14 cellular contexts compared by ENCODE assay signal in the genomic region with DNA sequence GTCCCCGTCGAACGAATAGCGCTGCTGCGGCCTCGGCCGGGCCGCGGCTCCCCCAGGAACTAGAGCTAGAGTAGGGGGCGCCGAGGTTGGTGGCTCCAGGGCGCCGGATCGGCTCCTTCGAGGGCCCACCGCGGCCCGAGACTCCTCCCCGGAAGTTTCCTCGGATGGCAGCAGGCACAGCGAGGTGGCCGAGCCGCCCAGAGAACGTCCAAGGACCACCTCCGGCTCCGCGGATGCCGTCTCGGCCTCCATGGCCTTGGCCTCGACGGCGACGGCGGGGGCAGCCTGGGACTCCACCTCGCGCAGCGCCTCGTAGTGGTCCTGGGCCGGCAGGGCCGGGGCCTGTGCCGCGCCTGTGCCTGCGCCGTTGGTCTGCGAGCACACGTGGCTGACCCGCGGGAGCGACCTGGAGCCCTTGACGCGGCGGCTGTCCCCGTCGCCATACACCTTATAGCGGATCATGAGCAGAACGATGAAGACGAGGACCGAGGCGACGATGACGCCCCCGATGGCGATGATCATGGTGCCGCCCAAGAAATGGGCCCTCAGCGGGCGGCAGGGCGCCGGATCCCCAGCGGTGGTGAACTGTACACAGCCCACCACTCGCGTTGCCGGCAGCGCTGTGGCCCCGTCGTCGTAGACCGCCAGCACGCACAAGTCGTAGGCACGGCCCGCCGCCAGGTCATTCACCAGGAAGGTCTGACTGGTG. TPM values are rescaled to one million over a fixed set of nuclear protein-coding genes. Genes with fewer than 3 reads are reported as not detected.
A peak's percentile ranks its signal among the peaks of the same experiment; 100 is the strongest.
DNase-seq lines count a peak whose midpoint lies in the region; ATAC-seq and TF ChIP-seq lines count a peak whose summit lies in the region.
"Had no signal": no experiment of that assay in that cellular context is flagged by ENCODE, and none has a peak within 500 bp of the region (broad histone marks: within the 10 kb centered on the region; RNA-seq: fewer than 3 reads in every experiment).

No MANE protein-coding gene starts in this region.

- WGBS in IMR-90 (ENCODE audit: extremely low coverage in 2 of 2, insufficient read length in 1 of 2), 2 experiments = 14% methylated on average over 60 of the region's 82 CpGs; no CpG with 5 or more reads in 1 of the 2 experiments
- WGBS in esophagus muscularis mucosa = 19% methylated on average over 5 of the region's 82 CpGs
- 59 to 60% methylated on average over 4 to 81 of the region's 82 CpGs for WGBS in testis, 2 donors

- no peak overlapping the region for H3K9ac ChIP-seq in IMR-90 (ENCODE audit: low read depth, low read length)
- no peak overlapping the region for H3K9ac ChIP-seq in Karpas-422 (ENCODE audit: low read length)

- no peaks in the 10 kb centered on the region; the same call in 1 of the 2 replicates for H4K20me1 ChIP-seq in IMR-90 (ENCODE audit: insufficient read depth, low read length)
- no peaks in the 10 kb centered on the region for H4K20me1 ChIP-seq in Karpas-422 (ENCODE audit: insufficient read depth, low read depth, low read length)

- H3K4me1 ChIP-seq in IMR-90 (ENCODE audit: control insufficient read depth, insufficient read depth, low read length) = no peaks in the 10 kb centered on the region; the same call in 1 of the 2 replicates
- H3K4me1 ChIP-seq in esophagus muscularis mucosa = peaks cover 8 to 20% (median 13%) of the 10 kb centered on the region in 4 donors
- H3K4me1 ChIP-seq in mucosa of descending colon (ENCODE audit: low read depth) = peaks cover 6% of the 10 kb centered on the region
- H3K4me1 ChIP-seq in testis = no peaks in the 10 kb centered on the region
- H3K4me1 ChIP-seq in Karpas-422 (ENCODE audit: low read length) = no peaks in the 10 kb centered on the region
- H3K4me1 ChIP-seq: gastrocnemius medialis had no signal

- no peak overlapping the region for H2AK5ac ChIP-seq in IMR-90 (ENCODE audit: low read depth, low read length)

- DNase-seq in IMR-90 (no peak), esophagus muscularis mucosa (ENCODE audit: extremely low spot score) (no peak), mucosa of descending colon (peak in 1 of 3 donors; percentile 56), testis (no peak), Karpas-422 (no peak)
- no peak for DNase-seq in stimulated activated naive CD4-positive, alpha-beta T cell (lab: John Stamatoyannopoulos, UW)
- no peak for DNase-seq in activated CD4-positive, alpha-beta T cell treated with anti-CD3 and anti-CD28 coated beads for 4 hours
- DNase-seq: CD8-positive, alpha-beta T cell; gastrocnemius medialis; midbrain; NCI-H2029 treated with DMSO at 0.1 percent for 48 hours had no signal

- no peak for TF ChIP-seq EP300 in esophagus muscularis mucosa (IDR thresholded peaks at IDR 0.05)

- no peak overlapping the region for H4K8ac ChIP-seq in IMR-90 (ENCODE audit: low read depth in 2 of 2, low read length in 2 of 2)

- no peak overlapping the region for H2BK15ac ChIP-seq in IMR-90 (ENCODE audit: low read depth, low read length)

- no peak overlapping the region for H3K23ac ChIP-seq in IMR-90 (ENCODE audit: low read depth, low read length)

- CTCF ChIA-PET in IMR-90 (lab: Yijun Ruan, JAX) = no interaction called here

- intact Hi-C loops in IMR-90 (cut with micrococcal nuclease) = no loop called here
- intact Hi-C loops in esophagus muscularis mucosa (cut with DNase I) = no loop called here
- intact Hi-C loops in mucosa of descending colon (cut with DNase I, micrococcal nuclease) = no loop called here
- intact Hi-C loops in testis (cut with DNase I; ENCODE audit: low total_unique reads) = no loop called here

- H4K5ac ChIP-seq in IMR-90 (ENCODE audit: low read depth, low read length) = no peak overlapping the region

- in situ Hi-C loops in IMR-90 (cut with MboI; ENCODE audit: low sequenced_read_pairs) = no loop called here

- no peak for ATAC-seq in IMR-90 (ENCODE audit: low read depth)
- ATAC-seq in mucosa of descending colon = peak; percentile 20
- ATAC-seq: CD8-positive, alpha-beta T cell; gastrocnemius medialis had no signal

- H2BK120ac ChIP-seq in IMR-90 (ENCODE audit: low read depth, low read length) = no peak overlapping the region

- no peak overlapping the region for H3K4ac ChIP-seq in IMR-90 (ENCODE audit: low read depth, low read length)

- TF ChIP-seq CTCF in IMR-90 (conservative IDR thresholded peaks at IDR 0.05; ENCODE audit: low read depth, low read length) (no peak), esophagus muscularis mucosa (IDR thresholded peaks at IDR 0.05) (no peak), mucosa of descending colon (IDR thresholded peaks at IDR 0.05) (no peak), testis (IDR thresholded peaks at IDR 0.05) (no peak)

- peak overlapping the region; percentile 65 for H2AK9ac ChIP-seq in IMR-90 (replicated peaks; ENCODE audit: low read depth, low read length, poor library complexity)

- POLR2A ChIA-PET in IMR-90 (lab: Charles Lee; ENCODE audit: unreplicated experiment) = no interaction called here

- no peaks in the 10 kb centered on the region for H3K36me3 ChIP-seq in IMR-90 (ENCODE audit: control insufficient read depth, insufficient read depth, low read length)
- H3K36me3 ChIP-seq in esophagus muscularis mucosa = peaks cover 0 to 9% (median 0%) of the 10 kb centered on the region in 4 donors
- no peaks in the 10 kb centered on the region for H3K36me3 ChIP-seq in mucosa of descending colon (ENCODE audit: low read depth)
- H3K36me3 ChIP-seq in testis (ENCODE audit: low read depth, missing control alignments) = no peaks in the 10 kb centered on the region
- no peaks in the 10 kb centered on the region for H3K36me3 ChIP-seq in Karpas-422 (ENCODE audit: insufficient read depth, low read length)
- H3K36me3 ChIP-seq: gastrocnemius medialis, thoracic aorta had no signal

- TF ChIP-seq POLR2A in IMR-90 (IDR thresholded peaks at IDR 0.05; ENCODE audit: low read depth, low read length) (no peak), esophagus muscularis mucosa (IDR thresholded peaks at IDR 0.05; ENCODE audit: low read depth) (no peak), testis (IDR thresholded peaks at IDR 0.05) (no peak)

- no peak overlapping the region for H3K18ac ChIP-seq in IMR-90 (ENCODE audit: low read depth, low read length)

- H3K79me2 ChIP-seq in Karpas-422 (ENCODE audit: low read length) = no peaks in the 10 kb centered on the region

- H3K27ac ChIP-seq in IMR-90 (ENCODE audit: insufficient read depth, low read length) = no peak overlapping the region
- no peak overlapping the region for H3K27ac ChIP-seq in esophagus muscularis mucosa (replicated peaks in 1 of 4)
- no peak overlapping the region for H3K27ac ChIP-seq in testis
- no peak overlapping the region for H3K27ac ChIP-seq in Karpas-422 (ENCODE audit: low read length)
- H3K27ac ChIP-seq: gastrocnemius medialis, SK-N-MC, thoracic aorta had no signal

- H3K4me2 ChIP-seq in IMR-90 (ENCODE audit: low read depth, low read length) (no peak overlapping the region), Karpas-422 (ENCODE audit: low read depth, low read length, poor library complexity, severe bottlenecking) (no peak overlapping the region)

- dilution Hi-C loops in IMR-90 (cut with HindIII; ENCODE audit: low sequenced_read_pairs, unreplicated experiment) = no loop called here

- H3K14ac ChIP-seq in IMR-90 (replicated peaks; ENCODE audit: low read depth, low read length) = no peak overlapping the region

- TF ChIP-seq RAD21 in IMR-90 (IDR thresholded peaks at IDR 0.05; ENCODE audit: low read length) = no peak

- no peak overlapping the region for H3K56ac ChIP-seq in IMR-90 (ENCODE audit: extremely low read depth, insufficient read depth, low read length)

- no peak overlapping the region for H3K4me3 ChIP-seq in IMR-90 (ENCODE audit: insufficient read depth, low read depth, low read length)
- H3K4me3 ChIP-seq in esophagus muscularis mucosa = peak overlapping the region; percentile 24 to 39 (median 29)
- H3K4me3 ChIP-seq in mucosa of descending colon = no peak overlapping the region
- H3K4me3 ChIP-seq in testis = peak overlapping the region; percentile 31 to 55
- H3K4me3 ChIP-seq in Karpas-422 (ENCODE audit: low read length) = no peak overlapping the region
- H3K4me3 ChIP-seq: SK-N-MC, thoracic aorta had no signal

- H2BK5ac ChIP-seq in IMR-90 (ENCODE audit: low read depth, low read length, poor library complexity, severe bottlenecking) = no peak overlapping the region

- H3K9me1 ChIP-seq in IMR-90 (ENCODE audit: insufficient read depth, low read length) = no peaks in the 10 kb centered on the region; the same call in 1 of the 2 replicates

- no TSS peak for BruUV-seq in IMR-90 (replicated peaks; lab: Mats Ljungman, UMichigan)

- no peaks in the 10 kb centered on the region for H3K79me1 ChIP-seq in IMR-90 (ENCODE audit: low read depth in 1 of 2, low read length in 2 of 2)

- H2BK20ac ChIP-seq in IMR-90 (ENCODE audit: low read depth, low read length) = no peak overlapping the region

- peak overlapping the region; percentile 65 for H2AFZ ChIP-seq in IMR-90 (replicated peaks; ENCODE audit: low read length, poor library complexity)
- H2AFZ ChIP-seq in Karpas-422 (ENCODE audit: low read length) = no peak overlapping the region

- peaks cover 8% of the 10 kb centered on the region for H3K9me3 ChIP-seq in IMR-90 (ENCODE audit: control insufficient read depth, insufficient read depth, low read length)
- no peaks in the 10 kb centered on the region for H3K9me3 ChIP-seq in esophagus muscularis mucosa
- H3K9me3 ChIP-seq in mucosa of descending colon = no peaks in the 10 kb centered on the region
- H3K9me3 ChIP-seq in testis = no peaks in the 10 kb centered on the region
- no peaks in the 10 kb centered on the region for H3K9me3 ChIP-seq in Karpas-422 (ENCODE audit: low read length)
- H3K9me3 ChIP-seq: gastrocnemius medialis, thoracic aorta had no signal

- H4K91ac ChIP-seq in IMR-90 (ENCODE audit: insufficient read depth, low read depth, low read length) = no peak overlapping the region

- no peaks in the 10 kb centered on the region for H3K9me2 ChIP-seq in Karpas-422 (replicated peaks; ENCODE audit: insufficient read depth, low read length)

- H3K27me3 ChIP-seq in IMR-90 (ENCODE audit: control insufficient read depth, insufficient read depth, low read length) (peaks cover 63% of the 10 kb centered on the region), esophagus muscularis mucosa (peaks cover 0 to 79% (median 24%) of the 10 kb centered on the region in 4 donors), testis (no peaks in the 10 kb centered on the region), Karpas-422 (ENCODE audit: low read length) (no peaks in the 10 kb centered on the region)

RNA-seq across cellular contexts. Expression of gene IFNL1, which starts 11.8 kb away (rescaled TPM):
- not detected in 2 replicates for total RNA-seq in IMR-90 (2012; rRNA removed)
- polyA plus RNA-seq in IMR-90 (2012; rRNA removed) = not detected in 2 replicates
- not detected in 2 replicates for polyA plus RNA-seq in IMR-90 (2012; cell fraction: cytosol; rRNA removed)
- polyA plus RNA-seq in IMR-90 (2012; cell fraction: nucleus; rRNA removed; ENCODE audit: low replicate concordance) = not detected in 2 replicates
- total RNA-seq in esophagus muscularis mucosa = not detected
- total RNA-seq in mucosa of descending colon = not detected
- not detected for total RNA-seq in testis
- not detected for polyA plus RNA-seq in testis (ENCODE audit: insufficient read depth, low read depth, low replicate concordance)
- total RNA-seq in Karpas-422 (2014; rRNA removed; shearing (Covaris generic); ENCODE audit: low replicate concordance) = not detected in 2 replicates
- total RNA-seq: dermis microvascular lymphatic vessel endothelial cell, gastrocnemius medialis, thoracic aorta had no signal

RNA-seq across cellular contexts. Expression of gene LRFN1, which starts 12.7 kb away (rescaled TPM):
- total RNA-seq in IMR-90 (2012; rRNA removed) (under 0.01 TPM in 2 replicates), esophagus muscularis mucosa (1 to 10 TPM in 2 of 4 donors, under 1 TPM in 2; 0.50 to 2.5 (median 1.4) TPM), mucosa of descending colon (1 to 10 TPM in 1 of 3 donors, under 1 TPM in 2; 0.34 to 2.3 (median 0.52) TPM), testis (1 to 10 TPM; 3.5 to 4.0 TPM)
- polyA plus RNA-seq in IMR-90 (2012; rRNA removed) (0.47 and 0.48 TPM in 2 replicates), testis (ENCODE audit: insufficient read depth, low read depth, low replicate concordance) (1.4 TPM)
- 0.32 and 1.2 TPM in 2 replicates for polyA plus RNA-seq in IMR-90 (2012; cell fraction: cytosol; rRNA removed)
- polyA plus RNA-seq in IMR-90 (2012; cell fraction: nucleus; rRNA removed; ENCODE audit: low replicate concordance) = 0.32 and 0.70 TPM in 2 replicates
- total RNA-seq in Karpas-422 (2014; rRNA removed; shearing (Covaris generic); ENCODE audit: low replicate concordance) = not detected in 2 replicates

RNA-seq across cellular contexts. Expression of gene GMFG, which starts 27.9 kb away (rescaled TPM):
- total RNA-seq in IMR-90 (2012; rRNA removed) (0.28 TPM in 1 of 2 replicates, not detected in the other), esophagus muscularis mucosa (10 to 100 TPM in 2 of 4 donors, 1 to 10 TPM in 2; 4.2 to 26.2 (median 12.0) TPM), mucosa of descending colon (10 to 100 TPM; 10.3 to 23.8 (median 14.1) TPM), testis (1 to 10 TPM; 2.4 to 3.7 TPM)
- polyA plus RNA-seq in IMR-90 (2012; rRNA removed) (0.33 and 0.55 TPM in 2 replicates), testis (ENCODE audit: insufficient read depth, low read depth, low replicate concordance) (19.5 TPM)
- polyA plus RNA-seq in IMR-90 (2012; cell fraction: cytosol; rRNA removed) = 0.48 TPM in 1 of 2 replicates, not detected in the other
- polyA plus RNA-seq in IMR-90 (2012; cell fraction: nucleus; rRNA removed; ENCODE audit: low replicate concordance) = 0.10 TPM in 1 of 2 replicates, not detected in the other
- total RNA-seq in Karpas-422 (2014; rRNA removed; shearing (Covaris generic); ENCODE audit: low replicate concordance) = not detected in 2 replicates

RNA-seq across cellular contexts. Expression of gene SAMD4B, which starts 34.2 kb away (rescaled TPM):
- total RNA-seq in IMR-90 (2012; rRNA removed) (18.3 and 19.2 TPM in 2 replicates), esophagus muscularis mucosa (100 to 1,000 TPM in 2 of 4 donors, 10 to 100 TPM in 2; 59.8 to 138 (median 104) TPM), mucosa of descending colon (10 to 100 TPM; 55.1 to 91.5 (median 67.4) TPM), testis (100 to 1,000 TPM; 228 to 276 TPM)
- polyA plus RNA-seq in IMR-90 (2012; rRNA removed) (97.2 and 119 TPM in 2 replicates), testis (ENCODE audit: insufficient read depth, low read depth, low replicate concordance) (159 TPM)
- 55.1 and 108 TPM in 2 replicates for polyA plus RNA-seq in IMR-90 (2012; cell fraction: cytosol; rRNA removed)
- polyA plus RNA-seq in IMR-90 (2012; cell fraction: nucleus; rRNA removed; ENCODE audit: low replicate concordance) = 123 and 257 TPM in 2 replicates
- total RNA-seq in Karpas-422 (2014; rRNA removed; shearing (Covaris generic); ENCODE audit: low replicate concordance) = 50.9 and 78.1 TPM in 2 replicates

RNA-seq across cellular contexts. Expression of gene IFNL2, which starts 39.8 kb away (rescaled TPM):
- total RNA-seq in IMR-90 (2012; rRNA removed) (not detected in 2 replicates), esophagus muscularis mucosa (not detected), mucosa of descending colon (not detected), testis (under 1 TPM in 1 of 2 donors, not detected in 1; 0.43 TPM)
- polyA plus RNA-seq in IMR-90 (2012; rRNA removed) (not detected in 2 replicates), testis (ENCODE audit: insufficient read depth, low read depth, low replicate concordance) (not detected)
- not detected in 2 replicates for polyA plus RNA-seq in IMR-90 (2012; cell fraction: cytosol; rRNA removed)
- polyA plus RNA-seq in IMR-90 (2012; cell fraction: nucleus; rRNA removed; ENCODE audit: low replicate concordance) = not detected in 2 replicates
- total RNA-seq in Karpas-422 (2014; rRNA removed; shearing (Covaris generic); ENCODE audit: low replicate concordance) = not detected in 2 replicates
- total RNA-seq: CD8-positive, alpha-beta T cell; dermis microvascular lymphatic vessel endothelial cell; gastrocnemius medialis; thoracic aorta had no signal

Comparison
In these comparisons a context has a peak if more than half of its experiments do, and no peak if none do; other contexts are left out.
1. H3K4me3 ChIP-seq: peak in esophagus muscularis mucosa (4 of 4) and testis (2 of 2); none in IMR-90 (single experiment), mucosa of descending colon (single experiment) and Karpas-422 (single experiment).